ENCODE assay signal across 9 cellular contexts in the genomic region with DNA sequence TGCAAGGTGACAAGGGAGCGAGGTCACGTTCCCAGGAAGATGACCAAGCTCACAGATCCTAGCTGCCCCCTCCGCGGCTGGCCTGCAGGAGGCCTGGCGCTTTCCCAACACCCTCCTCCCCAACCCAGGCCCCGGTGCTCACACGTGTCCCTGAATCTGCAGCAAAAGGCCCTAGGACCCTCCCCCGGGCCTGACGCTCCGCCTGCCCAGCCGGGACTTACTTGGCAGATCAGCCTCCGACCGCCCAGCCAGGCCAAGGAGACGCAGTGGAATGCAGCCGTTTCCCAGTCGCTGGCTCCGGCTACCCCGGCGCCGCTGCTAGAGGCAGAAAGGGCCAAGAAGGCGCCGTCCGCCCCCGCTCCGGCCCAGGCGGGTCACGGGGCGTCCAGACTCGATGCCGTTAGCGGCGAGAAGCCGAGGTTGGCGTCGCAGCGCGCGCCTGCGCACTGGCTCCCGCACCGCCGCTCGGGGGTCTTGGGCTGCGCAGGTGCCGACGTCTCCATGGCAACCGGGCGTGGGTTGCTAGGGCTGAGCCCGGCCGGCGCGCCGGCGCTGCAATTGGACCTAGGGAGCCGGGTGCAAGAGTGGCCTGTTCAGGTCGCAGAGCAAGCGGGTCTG. TPM values are rescaled to one million over a fixed set of nuclear protein-coding genes. Genes with fewer than 3 reads are reported as not detected.
A peak's percentile ranks its signal among the peaks of the same experiment; 100 is the strongest.
DNase-seq lines count a peak whose midpoint lies in the region; ATAC-seq and TF ChIP-seq lines count a peak whose summit lies in the region.
"Had no signal": no experiment of that assay in that cellular context is flagged by ENCODE, and none has a peak within 500 bp of the region (broad histone marks: within the 10 kb centered on the region; RNA-seq: fewer than 3 reads in every experiment).

A gene with protein sequence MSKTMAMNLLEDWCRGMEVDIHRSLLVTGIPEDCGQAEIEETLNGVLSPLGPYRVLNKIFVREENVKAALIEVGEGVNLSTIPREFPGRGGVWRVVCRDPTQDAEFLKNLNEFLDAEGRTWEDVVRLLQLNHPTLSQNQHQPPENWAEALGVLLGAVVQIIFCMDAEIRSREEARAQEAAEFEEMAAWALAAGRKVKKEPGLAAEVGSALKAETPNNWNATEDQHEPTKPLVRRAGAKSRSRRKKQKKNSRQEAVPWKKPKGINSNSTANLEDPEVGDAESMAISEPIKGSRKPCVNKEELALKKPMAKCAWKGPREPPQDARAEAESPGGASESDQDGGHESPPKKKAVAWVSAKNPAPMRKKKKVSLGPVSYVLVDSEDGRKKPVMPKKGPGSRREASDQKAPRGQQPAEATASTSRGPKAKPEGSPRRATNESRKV (minus strand): TSS at position 448 of the 618 bp plus-strand sequence. CDS start 528 bp downstream, outside the sequence.

- H3K27ac ChIP-seq in uterus, result peak within 1 kb of the TSS; percentile 70 to 78

- ATAC-seq in mucosa of descending colon, result peak; percentile 51

- DNase-seq in NCI-H526 treated with DMSO at 0.1 percent for 48 hours (lab: John Stamatoyannopoulos, UW) (peak; percentile 79), epithelial cell of proximal tubule (ENCODE audit: low read depth) (no peak), mucosa of descending colon (peak in 2 of 3 donors; percentile 19 to 46), uterus (peak; percentile 68 to 91), foreskin melanocyte (no peak), MV-4-11 (lab: John Stamatoyannopoulos, UW) (no peak)
- no peak for DNase-seq in activated CD8-positive, alpha-beta memory T cell treated with anti-CD3 and anti-CD28 coated beads, Interleukin-2, amount 50 U/mL, for 4 hours

- H3K9me3 ChIP-seq in mucosa of descending colon, result no peaks in the 10 kb centered on the region
- no peaks in the 10 kb centered on the region for H3K9me3 ChIP-seq in uterus

- H3K4me3 ChIP-seq in GM08714 (ENCODE audit: low read length) (peak within 1 kb of the TSS; percentile 4; the same call in 1 of the 2 replicates), epithelial cell of proximal tubule (ENCODE audit: low read depth, low read length) (peak within 1 kb of the TSS; percentile 58), mucosa of descending colon (no peak within 1 kb of the TSS), uterus (peak within 1 kb of the TSS; percentile 13 to 46)

- TF ChIP-seq POLR2A in uterus (IDR thresholded peaks at IDR 0.05), result peak in 1 of 2 donors; percentile 49

- intact Hi-C loops in mucosa of descending colon (cut with DNase I, micrococcal nuclease), result no loop called here
- intact Hi-C loops in uterus (cut with DNase I; ENCODE audit: low total_unique reads), result no loop called here

- TF ChIP-seq CTCF in epithelial cell of proximal tubule (conservative IDR thresholded peaks at IDR 0.05; ENCODE audit: low read depth, low read length) (no peak), mucosa of descending colon (IDR thresholded peaks at IDR 0.05) (no peak), uterus (IDR thresholded peaks at IDR 0.05) (no peak)

- H3K27me3 ChIP-seq in uterus, result no peaks in the 10 kb centered on the region

- H3K36me3 ChIP-seq in mucosa of descending colon (ENCODE audit: low read depth) (no peaks in the 10 kb centered on the region), uterus (no peaks in the 10 kb centered on the region)

- H3K4me1 ChIP-seq in mucosa of descending colon (ENCODE audit: low read depth) (no peaks in the 10 kb centered on the region), uterus (no peaks in the 10 kb centered on the region)

RNA-seq across cellular contexts. Expression of the gene that starts here (rescaled TPM):
- 4.3 and 7.4 TPM in 2 replicates for total RNA-seq in epithelial cell of proximal tubule
- 1 to 10 TPM in 1 of 3 donors, under 1 TPM in 2; 0.20 to 3.2 (median 0.80) TPM for total RNA-seq in mucosa of descending colon
- total RNA-seq in uterus, result 10 to 100 TPM in 3 of 4 donors, 1 to 10 TPM in 1; 8.7 to 69.7 (median 16.1) TPM
- total RNA-seq: HT1080 had no signal

Comparison
In these comparisons a context has a peak if more than half of its experiments do, and no peak if none do; other contexts are left out.
1. DNase-seq: peak in NCI-H526 treated with DMSO at 0.1 percent for 48 hours (single experiment), mucosa of descending colon (2 of 3) and uterus (2 of 2); none in epithelial cell of proximal tubule (single experiment), foreskin melanocyte (single experiment), MV-4-11 (single experiment) and activated CD8-positive, alpha-beta memory T cell treated with anti-CD3 and anti-CD28 coated beads, Interleukin-2, amount 50 U/mL, for 4 hours (single experiment).